ENCODE assay signal across 9 cellular contexts in genomic region chr6:83998021-83998584, GRCh38. TPM values are rescaled to one million over a fixed set of nuclear protein-coding genes. Genes with fewer than 3 reads are reported as not detected.
"Had no signal": no experiment of that assay in that cellular context is flagged by ENCODE, and none has a peak within 500 bp of the region (broad histone marks: within the 10 kb centered on the region; RNA-seq: fewer than 3 reads in every experiment).

No MANE protein-coding gene starts in this region.

- FAIRE-seq: H54, HTR-8/SVneo had no signal

- H3K27ac ChIP-seq: GM23248 had no signal

- H3K9ac ChIP-seq: GM23248 had no signal

- H2AFZ ChIP-seq: GM23248 had no signal

- H3K4me3 ChIP-seq: GM23248 had no signal

- DNase-seq: GM23248, GOT3, H9, HCEC 1CT, HFFc6, IMR-90, KBM-7 had no signal

RNA-seq across cellular contexts. Expression of gene MRAP2, which starts 35.5 kb away (rescaled TPM):
- total RNA-seq: IMR-90 had no signal
